14 cellular contexts compared by ENCODE assay signal in the genomic region with DNA sequence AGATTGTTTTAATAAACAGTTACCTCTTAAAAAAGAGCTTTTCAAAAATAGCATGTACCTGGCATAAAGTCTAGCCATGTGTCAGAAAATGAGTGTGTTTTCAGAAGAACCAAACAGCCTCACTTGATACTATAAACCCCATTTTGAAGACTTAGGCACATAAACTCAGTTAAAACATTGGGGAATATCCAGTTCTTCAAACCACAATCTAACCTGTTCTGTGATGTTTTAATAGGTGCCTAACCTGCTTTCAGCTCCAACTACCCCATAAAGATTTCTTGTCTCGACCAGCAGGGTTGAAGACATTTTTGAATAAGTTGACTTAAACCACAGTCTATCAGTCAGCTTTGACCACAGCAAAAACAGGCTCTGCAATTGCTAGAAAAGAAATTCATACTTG. TPM values are rescaled to one million over a fixed set of nuclear protein-coding genes. Genes with fewer than 3 reads are reported as not detected.
DNase-seq lines count a peak whose midpoint lies in the region; ATAC-seq and TF ChIP-seq lines count a peak whose summit lies in the region.
"Had no signal": no experiment of that assay in that cellular context is flagged by ENCODE, and none has a peak within 500 bp of the region (broad histone marks: within the 10 kb centered on the region; RNA-seq: fewer than 3 reads in every experiment).

No MANE protein-coding gene starts in this region.

- no peak overlapping the region for H3K4me3 Mint-ChIP-seq in central memory CD8-positive, alpha-beta T cell
- H3K4me3 Mint-ChIP-seq in nephron progenitor cell = no peak overlapping the region
- H3K4me3 Mint-ChIP-seq: CD4-positive, alpha-beta T cell; GM23338; H9 had no signal

- H3K79me1 ChIP-seq in IMR-90 (ENCODE audit: low read depth in 1 of 2, low read length in 2 of 2) = peaks cover 24 to 46% of the 10 kb centered on the region in 2 experiments

- no peak overlapping the region for H3K56ac ChIP-seq in IMR-90 (ENCODE audit: extremely low read depth, insufficient read depth, low read length)

- H3K4me2 ChIP-seq in IMR-90 (ENCODE audit: low read depth, low read length) = no peak overlapping the region
- H3K4me2 ChIP-seq: GM23338 had no signal

- H3K9me1 ChIP-seq in IMR-90 (ENCODE audit: insufficient read depth, low read length) = no peaks in the 10 kb centered on the region

- H3K27me3 ChIP-seq in IMR-90 (ENCODE audit: control insufficient read depth, insufficient read depth, low read length) = no peaks in the 10 kb centered on the region

- H3K4ac ChIP-seq in IMR-90 (ENCODE audit: low read depth, low read length) = no peak overlapping the region

- no peak overlapping the region for H4K91ac ChIP-seq in IMR-90 (ENCODE audit: insufficient read depth, low read depth, low read length)

- no peak for TF ChIP-seq RAD21 in IMR-90 (IDR thresholded peaks at IDR 0.05; ENCODE audit: low read length)

- H4K20me1 ChIP-seq in IMR-90 (ENCODE audit: insufficient read depth, low read length) = no peaks in the 10 kb centered on the region

- intact Hi-C loops in IMR-90 (cut with micrococcal nuclease) = loop anchor here (5.0 kb wide), 1 partner anchor 35 kb away; no protein-coding TSS in a partner anchor

- H2BK120ac ChIP-seq in IMR-90 (ENCODE audit: low read depth, low read length) = no peak overlapping the region

- H3K9ac ChIP-seq in IMR-90 (ENCODE audit: low read depth, low read length) = no peak overlapping the region
- no peak overlapping the region for H3K9ac ChIP-seq in SK-N-MC (ENCODE audit: insufficient read length)

- H4K5ac ChIP-seq in IMR-90 (ENCODE audit: low read depth, low read length) = no peak overlapping the region

- no peak for DNase-seq in IMR-90
- no peak for DNase-seq in SK-N-MC (ENCODE audit: low read depth, low spot score)
- DNase-seq in central memory CD8-positive, alpha-beta T cell (ENCODE audit: low spot score in 2 of 2) = no peak
- DNase-seq in nephron progenitor cell = no peak
- DNase-seq in activated CD4-positive, CD25-positive, alpha-beta regulatory T cell treated with anti-CD3 and anti-CD28 coated beads, Interleukin-2, amount 50 U/mL, for 72 hours = no peak
- DNase-seq: AML-193; Caco-2; CD4-positive, alpha-beta T cell; H9 had no signal

- POLR2A ChIA-PET in IMR-90 (lab: Charles Lee; ENCODE audit: unreplicated experiment) = no interaction called here

- dilution Hi-C loops in IMR-90 (cut with HindIII; ENCODE audit: low sequenced_read_pairs, unreplicated experiment) = no loop called here

- H3K27me3 Mint-ChIP-seq in central memory CD8-positive, alpha-beta T cell = no peaks in the 10 kb centered on the region
- H3K27me3 Mint-ChIP-seq in nephron progenitor cell (ENCODE audit: low read depth, poor library complexity) = no peaks in the 10 kb centered on the region
- H3K27me3 Mint-ChIP-seq: CD4-positive, alpha-beta T cell had no signal

- no peak overlapping the region for H2AFZ ChIP-seq in IMR-90 (replicated peaks; ENCODE audit: low read length, poor library complexity)
- H2AFZ ChIP-seq: GM23338 had no signal

- H3K18ac ChIP-seq in IMR-90 (ENCODE audit: low read depth, low read length) = no peak overlapping the region

- ATAC-seq in IMR-90 (ENCODE audit: low read depth) (no peak), GM21619 (IDR thresholded peaks at IDR 0.05; ENCODE audit: unreplicated experiment) (no peak), HG02678 (IDR thresholded peaks at IDR 0.05; ENCODE audit: unreplicated experiment) (no peak)
- ATAC-seq in central memory CD8-positive, alpha-beta T cell (replicated peaks; ENCODE audit: extremely low read depth, poor library complexity, severe bottlenecking) = no peak
- ATAC-seq: GM23338, HepG2 had no signal

- no peaks in the 10 kb centered on the region; the same call in 1 of the 2 replicates for H3K4me1 ChIP-seq in IMR-90 (ENCODE audit: control insufficient read depth, insufficient read depth, low read length)
- H3K4me1 ChIP-seq: Caco-2 had no signal

- in situ Hi-C loops in IMR-90 (cut with MboI; ENCODE audit: low sequenced_read_pairs) = no loop called here

- WGBS in IMR-90 (ENCODE audit: extremely low coverage in 2 of 2, insufficient read length in 1 of 2), 2 experiments = no CpG with 5 or more reads among the region's 1 CpG

- peak overlapping the region; percentile 46 for H3K27ac Mint-ChIP-seq in central memory CD8-positive, alpha-beta T cell (ENCODE audit: low read depth)
- H3K27ac Mint-ChIP-seq in nephron progenitor cell = no peak overlapping the region
- H3K27ac Mint-ChIP-seq: CD4-positive, alpha-beta T cell; GM23338 had no signal

- no peak overlapping the region for H2AK9ac ChIP-seq in IMR-90 (replicated peaks; ENCODE audit: low read depth, low read length, poor library complexity)

- BruUV-seq in IMR-90 (replicated peaks; lab: Mats Ljungman, UMichigan) = no TSS peak

- no peak overlapping the region for H2BK15ac ChIP-seq in IMR-90 (ENCODE audit: low read depth, low read length)

- H3K36me3 ChIP-seq in IMR-90 (ENCODE audit: control insufficient read depth, insufficient read depth, low read length) (peaks cover 21% of the 10 kb centered on the region), SK-N-MC (ENCODE audit: insufficient read depth, low read length) (peaks cover 76% of the 10 kb centered on the region)

- TF ChIP-seq POLR2A in IMR-90 (IDR thresholded peaks at IDR 0.05; ENCODE audit: low read depth, low read length) = no peak

- no peaks in the 10 kb centered on the region for H3K9me3 Mint-ChIP-seq in central memory CD8-positive, alpha-beta T cell
- H3K9me3 Mint-ChIP-seq in nephron progenitor cell = no peaks in the 10 kb centered on the region
- H3K9me3 Mint-ChIP-seq: CD4-positive, alpha-beta T cell; GM23338; H9 had no signal

- no peak overlapping the region for H2AK5ac ChIP-seq in IMR-90 (ENCODE audit: low read depth, low read length)

- H3K27ac ChIP-seq in IMR-90 (ENCODE audit: insufficient read depth, low read length) (no peak overlapping the region), SK-N-MC (peak overlapping the region; percentile 60; the same call in 1 of the 2 replicates)
- H3K27ac ChIP-seq: C4-2B had no signal

- CTCF ChIA-PET in IMR-90 (lab: Yijun Ruan, JAX) = no interaction called here

- H4K8ac ChIP-seq in IMR-90 (ENCODE audit: low read depth in 2 of 2, low read length in 2 of 2) = no peak overlapping the region

- H3K36me3 Mint-ChIP-seq in central memory CD8-positive, alpha-beta T cell (ENCODE audit: insufficient read depth) = peaks cover 46% of the 10 kb centered on the region
- H3K36me3 Mint-ChIP-seq in nephron progenitor cell (ENCODE audit: low read depth) = peaks cover 35% of the 10 kb centered on the region

- H3K4me1 Mint-ChIP-seq in central memory CD8-positive, alpha-beta T cell = peaks cover 28% of the 10 kb centered on the region
- no peaks in the 10 kb centered on the region for H3K4me1 Mint-ChIP-seq in nephron progenitor cell
- H3K4me1 Mint-ChIP-seq: GM23338, H9 had no signal

- H3K9me3 ChIP-seq in IMR-90 (ENCODE audit: control insufficient read depth, insufficient read depth, low read length) (no peaks in the 10 kb centered on the region), SK-N-MC (ENCODE audit: low read depth, low read length) (no peaks in the 10 kb centered on the region)
- H3K9me3 ChIP-seq: Caco-2 had no signal

- H3K4me3 ChIP-seq in IMR-90 (ENCODE audit: insufficient read depth, low read depth, low read length) (no peak overlapping the region), SK-N-MC (no peak overlapping the region)
- H3K4me3 ChIP-seq: GM23338 had no signal

- H2BK20ac ChIP-seq in IMR-90 (ENCODE audit: low read depth, low read length) = no peak overlapping the region

- H2BK5ac ChIP-seq in IMR-90 (ENCODE audit: low read depth, low read length, poor library complexity, severe bottlenecking) = no peak overlapping the region

- TF ChIP-seq CTCF in IMR-90 (conservative IDR thresholded peaks at IDR 0.05; ENCODE audit: low read depth, low read length) = no peak
- TF ChIP-seq CTCF in nephron progenitor cell (IDR thresholded peaks at IDR 0.05) = no peak

- 0 out of 2 replicates have a peak overlapping the region, but pooled peaks have one; percentile 20 for H3K23ac ChIP-seq in IMR-90 (ENCODE audit: low read depth, low read length)

- no peak overlapping the region for H3K14ac ChIP-seq in IMR-90 (replicated peaks; ENCODE audit: low read depth, low read length)

TF ChIP-seq in IMR-90, 13 proteins besides CTCF, POLR2A, EP300 and RAD21 (continues in another document):
- TF ChIP-seq RFX5 (IDR thresholded peaks at IDR 0.05; ENCODE audit: low read depth, low read length) (no peak), MXI1 (IDR thresholded peaks at IDR 0.05; ENCODE audit: borderline replicate concordance, low read depth, low read length) (no peak), USF2 (IDR thresholded peaks at IDR 0.05; ENCODE audit: low read depth, low read length) (no peak), FOS (IDR thresholded peaks at IDR 0.05; ENCODE audit: low read depth, low read length) (no peak), CEBPB (IDR thresholded peaks at IDR 0.05; ENCODE audit: low read depth, low read length) (no peak), MAFK (IDR thresholded peaks at IDR 0.05; ENCODE audit: low read depth, low read length) (no peak), SMC3 (IDR thresholded peaks at IDR 0.05; ENCODE audit: low read depth, low read length) (no peak), BHLHE40 (IDR thresholded peaks at IDR 0.05; ENCODE audit: low read depth, low read length) (no peak), CHD1 (IDR thresholded peaks at IDR 0.05; ENCODE audit: low read depth, low read length) (no peak), NFE2L2 (IDR thresholded peaks at IDR 0.05; ENCODE audit: low read depth, low read length) (no peak), MAZ (IDR thresholded peaks at IDR 0.05; ENCODE audit: borderline replicate concordance, low read depth, low read length) (no peak), RCOR1 (IDR thresholded peaks at IDR 0.05; ENCODE audit: insufficient replicate concordance, low read length) (no peak)

RNA-seq across cellular contexts. Expression of gene NRDC, which starts 41.3 kb away (rescaled TPM):
- total RNA-seq in IMR-90 (2012; rRNA removed) = 75.8 and 78.0 TPM in 2 replicates
- 72.3 and 84.7 TPM in 2 replicates for polyA plus RNA-seq in IMR-90 (2012; rRNA removed)
- polyA plus RNA-seq in IMR-90 (2012; cell fraction: cytosol; rRNA removed) = 38.5 and 39.4 TPM in 2 replicates
- polyA plus RNA-seq in IMR-90 (2012; cell fraction: nucleus; rRNA removed; ENCODE audit: low replicate concordance) = 86.8 and 152 TPM in 2 replicates
